Comparison of ENCODE assay signal across 9 cellular contexts in the genomic region with DNA sequence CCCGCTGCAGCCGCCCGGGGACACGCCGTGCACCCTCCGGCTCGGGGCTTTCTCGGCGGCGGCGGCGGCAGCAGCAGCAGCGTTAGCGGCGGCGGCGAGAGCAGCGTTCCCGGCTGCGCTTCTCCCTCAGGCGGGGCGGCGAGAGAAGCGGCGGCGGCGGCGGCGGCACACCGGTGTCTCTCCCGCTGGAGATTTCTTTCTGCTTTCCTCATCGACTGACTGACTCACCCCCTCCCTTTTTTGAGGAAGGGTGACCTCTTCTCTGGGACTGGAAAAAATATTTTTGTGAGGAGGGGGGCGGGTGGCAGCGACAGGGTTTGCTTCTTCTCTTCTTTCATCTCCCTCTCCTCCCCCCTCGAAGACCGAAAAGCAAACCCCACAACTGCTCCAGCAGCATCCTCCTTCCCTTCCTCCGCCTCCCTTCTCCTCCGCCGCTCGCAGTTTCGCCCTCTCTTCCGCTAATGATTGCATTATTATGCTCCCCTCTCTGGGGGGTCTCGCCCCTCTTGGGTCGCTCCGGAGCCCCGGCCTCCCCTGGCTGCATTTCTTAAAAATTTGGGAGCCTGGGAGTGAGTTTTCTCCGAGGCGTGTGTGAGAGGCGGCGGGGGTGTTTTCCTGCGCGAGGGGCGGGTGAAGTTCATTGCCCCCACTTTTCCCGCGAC. TPM values are rescaled to one million over a fixed set of nuclear protein-coding genes. Genes with fewer than 3 reads are reported as not detected.
DNase-seq lines count a peak whose midpoint lies in the region; ATAC-seq and TF ChIP-seq lines count a peak whose summit lies in the region.
"Had no signal": no experiment of that assay in that cellular context is flagged by ENCODE, and none has a peak within 500 bp of the region (broad histone marks: within the 10 kb centered on the region; RNA-seq: fewer than 3 reads in every experiment).

No MANE protein-coding gene starts in this region.

- peaks cover 11% of the 10 kb centered on the region for H3K4me1 Mint-ChIP-seq in activated T-cell treated with anti-CD3 and anti-CD28 coated beads, Interleukin-2, amount 50 U/mL, for 72 hours (ENCODE audit: low read depth)

- no peaks in the 10 kb centered on the region for H3K36me3 ChIP-seq in KOPT-K1 (ENCODE audit: insufficient read depth, low read length)
- no peaks in the 10 kb centered on the region for H3K36me3 ChIP-seq in left ventricle myocardium inferior

- H3K4me3 ChIP-seq in left ventricle myocardium inferior, result peak overlapping the region; percentile 95

- no peak for ATAC-seq in activated T-cell treated with anti-CD3 and anti-CD28 coated beads, Interleukin-2, amount 50 U/mL, for 72 hours (replicated peaks in 1 of 2)
- no peak for ATAC-seq in GM21619 (IDR thresholded peaks at IDR 0.05; ENCODE audit: unreplicated experiment)

- H3K4me1 ChIP-seq in left ventricle myocardium inferior, result peaks cover 47% of the 10 kb centered on the region

- peak overlapping the region; percentile 16 for H3K27ac ChIP-seq in KOPT-K1 (ENCODE audit: low read depth, low read length, poor library complexity, severe bottlenecking)
- H3K27ac ChIP-seq in left ventricle myocardium inferior (replicated peaks), result peak overlapping the region; percentile 89
- H3K27ac ChIP-seq: 22Rv1 had no signal

- TF ChIP-seq CTCF in left ventricle myocardium inferior (IDR thresholded peaks at IDR 0.05; ENCODE audit: borderline replicate concordance), result no peak

- intact Hi-C loops in left ventricle myocardium inferior (cut with micrococcal nuclease), result no loop called here

- peak overlapping the region; percentile 85 to 89 for H3K4me3 Mint-ChIP-seq in activated T-cell treated with anti-CD3 and anti-CD28 coated beads, Interleukin-2, amount 50 U/mL, for 72 hours

- no peaks in the 10 kb centered on the region for H3K27me3 Mint-ChIP-seq in activated T-cell treated with anti-CD3 and anti-CD28 coated beads, Interleukin-2, amount 50 U/mL, for 72 hours (ENCODE audit: low read depth)

- H3K9me3 ChIP-seq in KOPT-K1 (ENCODE audit: insufficient read depth, low read length, poor library complexity, severe bottlenecking) (no peaks in the 10 kb centered on the region), left ventricle myocardium inferior (replicated peaks) (no peaks in the 10 kb centered on the region)

- DNase-seq in DMS79 treated with DMSO at 0.1 percent for 48 hours (lab: John Stamatoyannopoulos, UW) (peak; percentile 68), DMS79 (lab: John Stamatoyannopoulos, UW) (no peak), left ventricle myocardium inferior (no peak), retina (peak; percentile 88)
- peak in 1 of 2 donors; percentile 4 for DNase-seq in activated T-cell treated with anti-CD3 and anti-CD28 coated beads, Interleukin-2, amount 50 U/mL, for 72 hours
- DNase-seq in stimulated activated CD8-positive, alpha-beta memory T cell treated with anti-CD3 and anti-CD28 coated beads, Interleukin-4, amount 100 ng/mL, for 48 hours, result no peak

- H3K27ac Mint-ChIP-seq in activated T-cell treated with anti-CD3 and anti-CD28 coated beads, Interleukin-2, amount 50 U/mL, for 72 hours, result no peak overlapping the region

- H3K27me3 ChIP-seq in left ventricle myocardium inferior (ENCODE audit: low read depth), result no peaks in the 10 kb centered on the region

- H3K36me3 Mint-ChIP-seq in activated T-cell treated with anti-CD3 and anti-CD28 coated beads, Interleukin-2, amount 50 U/mL, for 72 hours (ENCODE audit: insufficient read depth in 2 of 2), result peaks cover 0 to 3% of the 10 kb centered on the region in 2 donors

- H3K9me3 Mint-ChIP-seq in activated T-cell treated with anti-CD3 and anti-CD28 coated beads, Interleukin-2, amount 50 U/mL, for 72 hours, result no peaks in the 10 kb centered on the region

RNA-seq across cellular contexts. Expression of a gene that starts 0.3 kb away (rescaled TPM):
- total RNA-seq in activated T-cell treated with anti-CD3 and anti-CD28 coated beads, Interleukin-2, amount 50 U/mL, for 72 hours, result 1 to 10 TPM; 2.9 to 7.9 TPM
- total RNA-seq in left ventricle myocardium inferior, result 10.5 TPM

Comparison
In these comparisons a context has a peak if more than half of its experiments do, and no peak if none do; other contexts are left out.
1. DNase-seq: peak in DMS79 treated with DMSO at 0.1 percent for 48 hours (single experiment) and retina (single experiment); none in DMS79 (single experiment), left ventricle myocardium inferior (single experiment) and stimulated activated CD8-positive, alpha-beta memory T cell treated with anti-CD3 and anti-CD28 coated beads, Interleukin-4, amount 100 ng/mL, for 48 hours (single experiment).